Comparison of ENCODE assay signal across 1 cellular context in the genomic region with DNA sequence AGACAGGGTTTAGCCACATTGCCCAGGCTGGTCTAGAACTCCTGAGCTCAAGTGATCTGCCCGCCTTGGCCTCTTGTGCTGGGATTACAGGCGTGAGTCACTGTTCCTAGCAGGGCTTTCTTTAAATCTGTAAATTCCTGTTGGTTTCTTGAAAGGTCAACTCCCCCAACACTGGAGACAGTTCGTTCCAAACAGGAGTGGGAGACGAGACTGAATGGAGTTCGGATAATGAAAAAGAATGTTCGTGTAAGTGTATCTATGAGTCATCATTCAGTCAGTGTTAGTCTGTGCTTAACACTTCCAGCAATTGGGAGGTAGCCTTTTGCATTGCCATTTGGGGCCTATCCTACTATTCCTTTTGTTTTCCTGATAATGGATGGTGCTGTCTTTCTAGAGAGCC.
A peak's percentile ranks its signal among the peaks of the same experiment; 100 is the strongest.
TF ChIP-seq lines count a peak whose summit lies in the region.

No MANE protein-coding gene starts in this region.

TF ChIP-seq in SK-N-SH, 30 proteins besides CTCF, POLR2A, EP300 and RAD21 (continued from another document):
- TF ChIP-seq PBX3 (IDR thresholded peaks at IDR 0.05) (peak; percentile 65), TEAD4 (IDR thresholded peaks at IDR 0.05; ENCODE audit: borderline replicate concordance, insufficient read depth) (peak; percentile 54; the same call in 1 of the 2 replicates), FOSL2 (IDR thresholded peaks at IDR 0.05; ENCODE audit: borderline replicate concordance, low read depth) (peak; percentile 89), TAF1 (IDR thresholded peaks at IDR 0.05; ENCODE audit: borderline replicate concordance, low read depth, low read length) (no peak), MEF2A (IDR thresholded peaks at IDR 0.05; ENCODE audit: borderline replicate concordance, low read depth) (no peak; the same call in 1 of the 2 replicates), NFIC (IDR thresholded peaks at IDR 0.05; ENCODE audit: borderline replicate concordance) (peak; percentile 15; the same call in 1 of the 2 replicates), GABPA (IDR thresholded peaks at IDR 0.05; ENCODE audit: low read depth) (no peak), RFX5 (IDR thresholded peaks at IDR 0.05; ENCODE audit: low read length) (no peak), POLR2AphosphoS5 (IDR thresholded peaks at IDR 0.05; ENCODE audit: low read depth, low read length) (peak; percentile 35; the same call in 1 of the 2 replicates), YY1 (IDR thresholded peaks at IDR 0.05; ENCODE audit: low read depth) (no peak), FOXJ3 (CRISPR knock-in tag; IDR thresholded peaks at IDR 0.05) (no peak), EZH2phosphoT487 (IDR thresholded peaks at IDR 0.05; ENCODE audit: borderline replicate concordance, low read depth) (no peak), FOXM1 (IDR thresholded peaks at IDR 0.05; ENCODE audit: low read depth) (no peak), RXRA (IDR thresholded peaks at IDR 0.05; ENCODE audit: borderline replicate concordance, low read depth) (peak; percentile 76), SMC3 (IDR thresholded peaks at IDR 0.05; ENCODE audit: low read depth, low read length) (no peak), TCF12 (IDR thresholded peaks at IDR 0.05) (peak; percentile 69), JUND (IDR thresholded peaks at IDR 0.05) (peak; percentile 83), CHD2 (IDR thresholded peaks at IDR 0.05; ENCODE audit: low read length, partially characterized antibody) (no peak), NRF1 (IDR thresholded peaks at IDR 0.05; ENCODE audit: low read depth, low read length) (no peak), ELF1 (IDR thresholded peaks at IDR 0.05) (no peak), RCOR1 (IDR thresholded peaks at IDR 0.05; ENCODE audit: low read length) (no peak), GATA2 (CRISPR knock-in tag; IDR thresholded peaks at IDR 0.05) (no peak), SIN3A (IDR thresholded peaks at IDR 0.05; ENCODE audit: borderline replicate concordance, low read depth, low read length) (0 out of 2 replicates have a peak, but pooled peaks have one; percentile 47)
- TF ChIP-seq, protein P1, sequence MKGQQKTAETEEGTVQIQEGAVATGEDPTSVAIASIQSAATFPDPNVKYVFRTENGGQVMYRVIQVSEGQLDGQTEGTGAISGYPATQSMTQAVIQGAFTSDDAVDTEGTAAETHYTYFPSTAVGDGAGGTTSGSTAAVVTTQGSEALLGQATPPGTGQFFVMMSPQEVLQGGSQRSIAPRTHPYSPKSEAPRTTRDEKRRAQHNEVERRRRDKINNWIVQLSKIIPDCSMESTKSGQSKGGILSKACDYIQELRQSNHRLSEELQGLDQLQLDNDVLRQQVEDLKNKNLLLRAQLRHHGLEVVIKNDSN (IDR thresholded peaks at IDR 0.05; ENCODE audit: borderline replicate concordance, low read depth): no peak
- TF ChIP-seq, protein P2, sequence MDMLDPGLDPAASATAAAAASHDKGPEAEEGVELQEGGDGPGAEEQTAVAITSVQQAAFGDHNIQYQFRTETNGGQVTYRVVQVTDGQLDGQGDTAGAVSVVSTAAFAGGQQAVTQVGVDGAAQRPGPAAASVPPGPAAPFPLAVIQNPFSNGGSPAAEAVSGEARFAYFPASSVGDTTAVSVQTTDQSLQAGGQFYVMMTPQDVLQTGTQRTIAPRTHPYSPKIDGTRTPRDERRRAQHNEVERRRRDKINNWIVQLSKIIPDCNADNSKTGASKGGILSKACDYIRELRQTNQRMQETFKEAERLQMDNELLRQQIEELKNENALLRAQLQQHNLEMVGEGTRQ (IDR thresholded peaks at IDR 0.05; ENCODE audit: borderline replicate concordance, low read depth, low read length): no peak
- TF ChIP-seq, protein P3, sequence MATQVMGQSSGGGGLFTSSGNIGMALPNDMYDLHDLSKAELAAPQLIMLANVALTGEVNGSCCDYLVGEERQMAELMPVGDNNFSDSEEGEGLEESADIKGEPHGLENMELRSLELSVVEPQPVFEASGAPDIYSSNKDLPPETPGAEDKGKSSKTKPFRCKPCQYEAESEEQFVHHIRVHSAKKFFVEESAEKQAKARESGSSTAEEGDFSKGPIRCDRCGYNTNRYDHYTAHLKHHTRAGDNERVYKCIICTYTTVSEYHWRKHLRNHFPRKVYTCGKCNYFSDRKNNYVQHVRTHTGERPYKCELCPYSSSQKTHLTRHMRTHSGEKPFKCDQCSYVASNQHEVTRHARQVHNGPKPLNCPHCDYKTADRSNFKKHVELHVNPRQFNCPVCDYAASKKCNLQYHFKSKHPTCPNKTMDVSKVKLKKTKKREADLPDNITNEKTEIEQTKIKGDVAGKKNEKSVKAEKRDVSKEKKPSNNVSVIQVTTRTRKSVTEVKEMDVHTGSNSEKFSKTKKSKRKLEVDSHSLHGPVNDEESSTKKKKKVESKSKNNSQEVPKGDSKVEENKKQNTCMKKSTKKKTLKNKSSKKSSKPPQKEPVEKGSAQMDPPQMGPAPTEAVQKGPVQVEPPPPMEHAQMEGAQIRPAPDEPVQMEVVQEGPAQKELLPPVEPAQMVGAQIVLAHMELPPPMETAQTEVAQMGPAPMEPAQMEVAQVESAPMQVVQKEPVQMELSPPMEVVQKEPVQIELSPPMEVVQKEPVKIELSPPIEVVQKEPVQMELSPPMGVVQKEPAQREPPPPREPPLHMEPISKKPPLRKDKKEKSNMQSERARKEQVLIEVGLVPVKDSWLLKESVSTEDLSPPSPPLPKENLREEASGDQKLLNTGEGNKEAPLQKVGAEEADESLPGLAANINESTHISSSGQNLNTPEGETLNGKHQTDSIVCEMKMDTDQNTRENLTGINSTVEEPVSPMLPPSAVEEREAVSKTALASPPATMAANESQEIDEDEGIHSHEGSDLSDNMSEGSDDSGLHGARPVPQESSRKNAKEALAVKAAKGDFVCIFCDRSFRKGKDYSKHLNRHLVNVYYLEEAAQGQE (IDR thresholded peaks at IDR 0.05; ENCODE audit: low read depth, low read length): peak; percentile 57; the same call in 1 of the 2 replicates
- TF ChIP-seq, protein P4, sequence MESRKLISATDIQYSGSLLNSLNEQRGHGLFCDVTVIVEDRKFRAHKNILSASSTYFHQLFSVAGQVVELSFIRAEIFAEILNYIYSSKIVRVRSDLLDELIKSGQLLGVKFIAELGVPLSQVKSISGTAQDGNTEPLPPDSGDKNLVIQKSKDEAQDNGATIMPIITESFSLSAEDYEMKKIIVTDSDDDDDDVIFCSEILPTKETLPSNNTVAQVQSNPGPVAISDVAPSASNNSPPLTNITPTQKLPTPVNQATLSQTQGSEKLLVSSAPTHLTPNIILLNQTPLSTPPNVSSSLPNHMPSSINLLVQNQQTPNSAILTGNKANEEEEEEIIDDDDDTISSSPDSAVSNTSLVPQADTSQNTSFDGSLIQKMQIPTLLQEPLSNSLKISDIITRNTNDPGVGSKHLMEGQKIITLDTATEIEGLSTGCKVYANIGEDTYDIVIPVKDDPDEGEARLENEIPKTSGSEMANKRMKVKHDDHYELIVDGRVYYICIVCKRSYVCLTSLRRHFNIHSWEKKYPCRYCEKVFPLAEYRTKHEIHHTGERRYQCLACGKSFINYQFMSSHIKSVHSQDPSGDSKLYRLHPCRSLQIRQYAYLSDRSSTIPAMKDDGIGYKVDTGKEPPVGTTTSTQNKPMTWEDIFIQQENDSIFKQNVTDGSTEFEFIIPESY (IDR thresholded peaks at IDR 0.05; ENCODE audit: borderline replicate concordance, low read depth): no peak
- TF ChIP-seq, protein P5, sequence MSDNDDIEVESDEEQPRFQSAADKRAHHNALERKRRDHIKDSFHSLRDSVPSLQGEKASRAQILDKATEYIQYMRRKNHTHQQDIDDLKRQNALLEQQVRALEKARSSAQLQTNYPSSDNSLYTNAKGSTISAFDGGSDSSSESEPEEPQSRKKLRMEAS (IDR thresholded peaks at IDR 0.05; ENCODE audit: low read depth): peak; percentile 65
